In the genomic region with DNA sequence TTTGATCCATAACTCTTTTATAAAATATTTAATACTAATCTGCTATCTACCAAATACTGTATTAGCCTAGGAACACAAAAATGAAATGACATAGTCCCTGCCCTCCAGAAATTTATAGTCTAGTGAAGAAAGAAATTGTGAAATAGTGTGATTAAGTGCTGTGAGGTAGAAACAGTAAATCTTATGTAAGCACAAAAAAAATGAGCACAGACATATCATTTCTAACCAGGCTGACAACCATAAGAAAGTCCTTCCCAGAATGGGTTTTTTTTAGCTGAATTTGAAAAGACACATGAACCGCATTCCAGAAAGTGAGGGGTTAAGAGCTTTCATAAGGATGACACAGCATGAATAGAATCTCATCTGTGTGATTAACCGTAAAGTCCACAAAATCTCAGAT, we compare ENCODE assay signal across 31 cellular contexts.
"Had no signal": no experiment of that assay in that cellular context is flagged by ENCODE, and none has a peak within 500 bp of the region (broad histone marks: within the 10 kb centered on the region; RNA-seq: fewer than 3 reads in every experiment).

No MANE protein-coding gene starts in this region.

- H3K27ac Mint-ChIP-seq: activated B cell treated with CpG ODN at 0.5 μM for 24 hours; activated CD8-positive, alpha-beta T cell treated with anti-CD3 and anti-CD28 coated beads for 36 hours; activated naive CD4-positive, alpha-beta T cell treated with anti-CD3 and anti-CD28 coated beads, Interleukin-2, amount 50 U/mL, for 24 hours; activated naive CD8-positive, alpha-beta T cell treated with anti-CD3 and anti-CD28 coated beads, Interleukin-2, amount 50 U/mL, for 24 hours; activated T-helper 17 cell treated with anti-CD3 and anti-CD28 coated beads, Interleukin-2, amount 50 U/mL, for 72 hours; dendritic cell treated with granulocyte-macrophage colony-stimulating factor and Interleukin-4, amounts not matched to agents 40 ng/mL and 50 ng/mL, for 4 days; nephron; progenitor cell of endocrine pancreas; stimulated activated memory B cell treated with anti-CD40 and anti-IgM and Interleukin-4, amounts not matched to agents 10 μg/mL and 1 μg/mL and 100 μg/mL, for 72 hours; T-helper 2 cell treated with Interferon-gamma antibody and Interleukin-4, amounts not matched to agents 5 μg/mL and 100 μg/mL, for 36 hours had no signal

- H3K9me3 Mint-ChIP-seq: activated B cell treated with CpG ODN at 0.5 μM for 24 hours; activated naive CD4-positive, alpha-beta T cell treated with anti-CD3 and anti-CD28 coated beads, Interleukin-2, amount 50 U/mL, for 24 hours; activated T-cell treated with anti-CD3 and anti-CD28 coated beads, Interleukin-2, amount 50 U/mL, for 4 hours; activated T-helper 17 cell treated with anti-CD3 and anti-CD28 coated beads, Interleukin-2, amount 50 U/mL, for 72 hours; dendritic cell treated with granulocyte-macrophage colony-stimulating factor and Interleukin-4, amounts not matched to agents 40 ng/mL and 50 ng/mL, for 4 days; nephron; stimulated activated memory B cell treated with anti-CD40 and anti-IgM and Interleukin-4, amounts not matched to agents 10 μg/mL and 1 μg/mL and 100 μg/mL, for 72 hours; T-helper 2 cell treated with Interferon-gamma antibody and Interleukin-4, amounts not matched to agents 5 μg/mL and 100 μg/mL, for 36 hours had no signal

- H3K4me1 Mint-ChIP-seq: activated B cell treated with CpG ODN at 0.5 μM for 24 hours; activated naive CD4-positive, alpha-beta T cell treated with anti-CD3 and anti-CD28 coated beads, Interleukin-2, amount 50 U/mL, for 24 hours; activated naive CD8-positive, alpha-beta T cell treated with anti-CD3 and anti-CD28 coated beads, Interleukin-2, amount 50 U/mL, for 24 hours; activated T-helper 17 cell treated with anti-CD3 and anti-CD28 coated beads, Interleukin-2, amount 50 U/mL, for 72 hours; central memory CD8-positive, alpha-beta T cell; nephron; stimulated activated memory B cell treated with anti-CD40 and anti-IgM and Interleukin-4, amounts not matched to agents 10 μg/mL and 1 μg/mL and 100 μg/mL, for 72 hours had no signal

- H3K4me3 ChIP-seq: esophagus squamous epithelium, left ventricle myocardium inferior, lung, ovary, sigmoid colon, stomach, thyroid gland, upper lobe of left lung had no signal

- H3K4me1 ChIP-seq: esophagus squamous epithelium, left ventricle myocardium inferior, sigmoid colon, stomach, thyroid gland, upper lobe of left lung had no signal

- FAIRE-seq: bronchial epithelial cell, frontal cortex, small intestine had no signal

- DNase-seq: activated B cell treated with CpG ODN at 0.5 μM for 24 hours; activated CD4-positive, alpha-beta T cell treated with anti-CD3 and anti-CD28 coated beads, Interleukin-2, amount 50 U/mL, for 1 hour; activated CD8-positive, alpha-beta T cell treated with anti-CD3 and anti-CD28 coated beads for 36 hours; activated gamma-delta T cell treated with Interleukin-2 at 50 U/mL for 16 hours; activated naive CD8-positive, alpha-beta T cell treated with anti-CD3 and anti-CD28 coated beads, Interleukin-2, amount 50 U/mL, for 24 hours; activated T-cell treated with anti-CD3 and anti-CD28 coated beads, Interleukin-2, amount 50 U/mL, for 4 hours; esophagus squamous epithelium; islet precursor cell; left ventricle myocardium inferior; ovary; retina; sigmoid colon; small intestine; stimulated activated CD4-positive, alpha-beta T cell treated with anti-CD3 and anti-CD28 coated beads, Interleukin-4, amount 100 ng/mL, for 24 hours; stimulated activated CD8-positive, alpha-beta memory T cell treated with anti-CD3 and anti-CD28 coated beads, Interleukin-4, amount 100 ng/mL, for 48 hours; stomach; thyroid gland; upper lobe of left lung had no signal

- H3K9me3 ChIP-seq: esophagus squamous epithelium, left ventricle myocardium inferior, neutrophil, ovary, sigmoid colon, stomach, thyroid gland, upper lobe of left lung had no signal

- H3K36me3 ChIP-seq: esophagus squamous epithelium, left ventricle myocardium inferior, neutrophil, ovary, sigmoid colon, stomach, thyroid gland, upper lobe of left lung had no signal

- H3K27me3 ChIP-seq: esophagus squamous epithelium, neutrophil, ovary, sigmoid colon, stomach, thyroid gland, upper lobe of left lung had no signal

- H3K4me3 Mint-ChIP-seq: activated B cell treated with CpG ODN at 0.5 μM for 24 hours; activated CD8-positive, alpha-beta T cell treated with anti-CD3 and anti-CD28 coated beads for 36 hours; activated naive CD4-positive, alpha-beta T cell treated with anti-CD3 and anti-CD28 coated beads, Interleukin-2, amount 50 U/mL, for 24 hours; activated naive CD8-positive, alpha-beta T cell treated with anti-CD3 and anti-CD28 coated beads, Interleukin-2, amount 50 U/mL, for 24 hours; activated T-cell treated with anti-CD3 and anti-CD28 coated beads, Interleukin-2, amount 50 U/mL, for 4 hours; activated T-helper 17 cell treated with anti-CD3 and anti-CD28 coated beads, Interleukin-2, amount 50 U/mL, for 72 hours; central memory CD8-positive, alpha-beta T cell; dendritic cell treated with granulocyte-macrophage colony-stimulating factor and Interleukin-4, amounts not matched to agents 40 ng/mL and 50 ng/mL, for 4 days; nephron; stimulated activated memory B cell treated with anti-CD40 and anti-IgM and Interleukin-4, amounts not matched to agents 10 μg/mL and 1 μg/mL and 100 μg/mL, for 72 hours; T-helper 2 cell treated with Interferon-gamma antibody and Interleukin-4, amounts not matched to agents 5 μg/mL and 100 μg/mL, for 36 hours had no signal

- H3K27me3 Mint-ChIP-seq: activated B cell treated with CpG ODN at 0.5 μM for 24 hours; activated CD8-positive, alpha-beta T cell treated with anti-CD3 and anti-CD28 coated beads for 36 hours; activated naive CD4-positive, alpha-beta T cell treated with anti-CD3 and anti-CD28 coated beads, Interleukin-2, amount 50 U/mL, for 24 hours; activated naive CD8-positive, alpha-beta T cell treated with anti-CD3 and anti-CD28 coated beads, Interleukin-2, amount 50 U/mL, for 24 hours; activated T-helper 17 cell treated with anti-CD3 and anti-CD28 coated beads, Interleukin-2, amount 50 U/mL, for 72 hours; central memory CD8-positive, alpha-beta T cell; dendritic cell treated with granulocyte-macrophage colony-stimulating factor and Interleukin-4, amounts not matched to agents 40 ng/mL and 50 ng/mL, for 4 days; progenitor cell of endocrine pancreas; stimulated activated memory B cell treated with anti-CD40 and anti-IgM and Interleukin-4, amounts not matched to agents 10 μg/mL and 1 μg/mL and 100 μg/mL, for 72 hours had no signal

- H3K27ac ChIP-seq: epithelial cell of prostate, esophagus squamous epithelium, left ventricle myocardium inferior, neutrophil, ovary, sigmoid colon, stomach, thyroid gland, upper lobe of left lung had no signal

- ATAC-seq: activated CD8-positive, alpha-beta T cell treated with anti-CD3 and anti-CD28 coated beads for 36 hours; activated naive CD8-positive, alpha-beta T cell treated with anti-CD3 and anti-CD28 coated beads, Interleukin-2, amount 50 U/mL, for 24 hours; activated T-cell treated with anti-CD3 and anti-CD28 coated beads, Interleukin-2, amount 50 U/mL, for 4 hours; activated T-helper 17 cell treated with anti-CD3 and anti-CD28 coated beads, Interleukin-2, amount 50 U/mL, for 72 hours; stimulated activated memory B cell treated with anti-CD40 and anti-IgM and Interleukin-4, amounts not matched to agents 10 μg/mL and 1 μg/mL and 100 μg/mL, for 72 hours had no signal

- H3K36me3 Mint-ChIP-seq: activated naive CD4-positive, alpha-beta T cell treated with anti-CD3 and anti-CD28 coated beads, Interleukin-2, amount 50 U/mL, for 24 hours; stimulated activated memory B cell treated with anti-CD40 and anti-IgM and Interleukin-4, amounts not matched to agents 10 μg/mL and 1 μg/mL and 100 μg/mL, for 72 hours had no signal
